8 cellular contexts compared by ENCODE assay signal in genomic region chr17:16363749-16364536, GRCh38. TPM values are rescaled to one million over a fixed set of nuclear protein-coding genes. Genes with fewer than 3 reads are reported as not detected.
DNase-seq lines count a peak whose midpoint lies in the region; ATAC-seq and TF ChIP-seq lines count a peak whose summit lies in the region.

No MANE protein-coding gene starts in this region.

- H3K9me3 Mint-ChIP-seq in natural killer cell treated with Interleukin-12 subunit alpha and Interleukin-12 subunit beta and Interleukin-15 and Interleukin-18, amount 100 ng/mL, for 72 hours, result no peaks in the 10 kb centered on the region

- no peaks in the 10 kb centered on the region for H3K9me2 ChIP-seq in OCI-LY7 (ENCODE audit: insufficient read depth, low read length)

- H3K4me1 Mint-ChIP-seq in natural killer cell treated with Interleukin-12 subunit alpha and Interleukin-12 subunit beta and Interleukin-15 and Interleukin-18, amount 100 ng/mL, for 72 hours (ENCODE audit: low read depth in 2 of 2), result peaks cover 0 to 3% of the 10 kb centered on the region in 2 donors

- ATAC-seq in GM18508 (IDR thresholded peaks at IDR 0.05; ENCODE audit: insufficient read depth, unreplicated experiment), result peak; percentile 61
- peak; percentile 81 to 84 for ATAC-seq in natural killer cell treated with Interleukin-12 subunit alpha and Interleukin-12 subunit beta and Interleukin-15 and Interleukin-18, amount 100 ng/mL, for 72 hours

- H3K27me3 Mint-ChIP-seq in natural killer cell treated with Interleukin-12 subunit alpha and Interleukin-12 subunit beta and Interleukin-15 and Interleukin-18, amount 100 ng/mL, for 72 hours, result no peaks in the 10 kb centered on the region

- H3K4me3 Mint-ChIP-seq in natural killer cell treated with Interleukin-12 subunit alpha and Interleukin-12 subunit beta and Interleukin-15 and Interleukin-18, amount 100 ng/mL, for 72 hours, result no peak overlapping the region

- CTCF ChIA-PET in A673 (lab: Charles Lee) (interaction anchor here (0.5 to 1.4 kb wide), 10 partner anchors 8 to 225 kb away, joined by 3 to 16 read pairs (median 6); partner anchors contain the start of genes CENPV and UBB), OCI-LY7 (lab: Charles Lee; ENCODE audit: unreplicated experiment) (interaction anchor here (1.0 to 1.7 kb wide), 7 partner anchors 9 to 157 kb away, joined by 3 to 9 read pairs (median 4); partner anchors contain the start of genes CENPV, TRPV2 and UBB)

- POLR2A ChIA-PET in A673 (lab: Charles Lee; ENCODE audit: low non-redundant PET) (interaction anchor here (0.6 kb wide), 1 partner anchor 17 kb away, joined by 5 read pairs; the partner anchor contains the start of gene UBB), OCI-LY7 (lab: Charles Lee) (interaction anchor here (0.5 to 1.4 kb wide), 5 partner anchors 11 to 210 kb away, joined by 3 to 5 read pairs (median 3); no protein-coding TSS in a partner anchor)

- H3K79me2 ChIP-seq in OCI-LY7 (ENCODE audit: insufficient read depth, low read depth, low read length), result no peaks in the 10 kb centered on the region

- no peak for TF ChIP-seq POLR2A in esophagus muscularis mucosa (IDR thresholded peaks at IDR 0.05; ENCODE audit: low read depth)
- TF ChIP-seq POLR2A in stomach (IDR thresholded peaks at IDR 0.05), result no peak

- DNase-seq in A673 (ENCODE audit: low spot score), result peak; percentile 83
- peak in 1 of 2 experiments; percentile 56 for DNase-seq in HL-60 (ENCODE audit: low read depth in 1 of 2, low spot score in 1 of 2)
- peak; percentile 87 for DNase-seq in OCI-LY7 (ENCODE audit: low spot score)
- peak; percentile 67 for DNase-seq in activated T-cell treated with anti-CD3 and anti-CD28 coated beads for 1 hour (ENCODE audit: low read depth)
- DNase-seq in esophagus muscularis mucosa (ENCODE audit: extremely low spot score), result peak; percentile 94
- peak; percentile 76 for DNase-seq in natural killer cell treated with Interleukin-12 subunit alpha and Interleukin-12 subunit beta and Interleukin-15 and Interleukin-18, amount 100 ng/mL, for 72 hours (ENCODE audit: low spot score)
- peak; percentile 84 for DNase-seq in stomach

- H3K27ac ChIP-seq in A673 (ENCODE audit: low read depth, low read length, poor library complexity, severe bottlenecking), result no peak overlapping the region
- H3K27ac ChIP-seq in HL-60 (replicated peaks), result no peak overlapping the region
- H3K27ac ChIP-seq in OCI-LY7 (ENCODE audit: low read depth, low read length, poor library complexity, severe bottlenecking), result no peak overlapping the region
- no peak overlapping the region for H3K27ac ChIP-seq in esophagus muscularis mucosa (replicated peaks in 1 of 4)
- peak overlapping the region in 3 of 5 donors; percentile 4 to 22 (median 18) for H3K27ac ChIP-seq in stomach

- H3K9me3 ChIP-seq in A673 (ENCODE audit: low read depth, low read length, poor library complexity, severe bottlenecking), result no peaks in the 10 kb centered on the region
- H3K9me3 ChIP-seq in OCI-LY7 (ENCODE audit: low read length), result no peaks in the 10 kb centered on the region
- H3K9me3 ChIP-seq in esophagus muscularis mucosa, result no peaks in the 10 kb centered on the region
- H3K9me3 ChIP-seq in stomach, result no peaks in the 10 kb centered on the region

- WGBS in esophagus muscularis mucosa, result 16% methylated on average over 6 of the region's 6 CpGs
- WGBS in stomach, 5 donors, result 4 to 8% (median 6%) methylated on average over 6 of the region's 6 CpGs

- no peak overlapping the region for H3K4me2 ChIP-seq in OCI-LY7 (ENCODE audit: low read length)

- no peaks in the 10 kb centered on the region for H3K36me3 ChIP-seq in A673 (ENCODE audit: insufficient read depth, low read length, poor library complexity, severe bottlenecking)
- no peaks in the 10 kb centered on the region for H3K36me3 ChIP-seq in OCI-LY7 (ENCODE audit: insufficient read depth, low read length)
- H3K36me3 ChIP-seq in esophagus muscularis mucosa, result no peaks in the 10 kb centered on the region
- H3K36me3 ChIP-seq in stomach, result no peaks in the 10 kb centered on the region

- H3K4me3 ChIP-seq in A673 (ENCODE audit: low read depth, low read length, poor library complexity, severe bottlenecking) (no peak overlapping the region), HL-60 (replicated peaks; ENCODE audit: insufficient read depth, low read length) (no peak overlapping the region), OCI-LY7 (ENCODE audit: low read depth, low read length, poor library complexity, severe bottlenecking) (no peak overlapping the region), esophagus muscularis mucosa (no peak overlapping the region), stomach (no peak overlapping the region)

- no TSS peak for BruUV-seq in A673 (replicated peaks; lab: Mats Ljungman, UMichigan)
- no TSS peak for BruUV-seq in OCI-LY7 (replicated peaks; lab: Mats Ljungman, UMichigan)

- intact Hi-C loops in A673 (cut with micrococcal nuclease; ENCODE audit: unreplicated experiment), result loop anchor here (1.0 kb wide), 1 partner anchor 157 kb away; no protein-coding TSS in a partner anchor
- intact Hi-C loops in OCI-LY7 (cut with micrococcal nuclease; ENCODE audit: unreplicated experiment), result loop anchor here (1.0 kb wide), 2 partner anchors 51 to 157 kb away; partner anchors contain the start of gene TRPV2
- intact Hi-C loops in esophagus muscularis mucosa (cut with DNase I), result loop anchor here (5.0 kb wide), 1 partner anchor 158 kb away; no protein-coding TSS in a partner anchor
- intact Hi-C loops in stomach (cut with DNase I; ENCODE audit: low total_unique reads), result loop anchor here (10.0 kb wide), 1 partner anchor 161 kb away; no protein-coding TSS in a partner anchor

- H3K27me3 ChIP-seq in A673 (replicated peaks; ENCODE audit: insufficient read depth, low read depth, low read length, poor library complexity) (no peaks in the 10 kb centered on the region), HL-60 (ENCODE audit: insufficient read depth, poor library complexity, severe bottlenecking) (no peaks in the 10 kb centered on the region), esophagus muscularis mucosa (no peaks in the 10 kb centered on the region), stomach (no peaks in the 10 kb centered on the region)

- no peaks in the 10 kb centered on the region for H3K36me3 Mint-ChIP-seq in natural killer cell treated with Interleukin-12 subunit alpha and Interleukin-12 subunit beta and Interleukin-15 and Interleukin-18, amount 100 ng/mL, for 72 hours

- TF ChIP-seq EP300 in esophagus muscularis mucosa (IDR thresholded peaks at IDR 0.05) (no peak), stomach (IDR thresholded peaks at IDR 0.05) (no peak)

- H4K20me1 ChIP-seq in OCI-LY7 (ENCODE audit: insufficient read depth, low read length), result no peaks in the 10 kb centered on the region

- no peak overlapping the region for H3K27ac Mint-ChIP-seq in natural killer cell treated with Interleukin-12 subunit alpha and Interleukin-12 subunit beta and Interleukin-15 and Interleukin-18, amount 100 ng/mL, for 72 hours

- TF ChIP-seq CTCF in A673 (conservative IDR thresholded peaks at IDR 0.05; ENCODE audit: low read depth, low read length) (peak; percentile 96), HL-60 (IDR thresholded peaks at IDR 0.05; ENCODE audit: insufficient read depth, low read length) (peak; percentile 61), OCI-LY7 (conservative IDR thresholded peaks at IDR 0.05; ENCODE audit: low read length) (peak; percentile 99), esophagus muscularis mucosa (IDR thresholded peaks at IDR 0.05) (peak; percentile 84 to 94 (median 85)), stomach (IDR thresholded peaks at IDR 0.05) (peak in 5 of 7 experiments; percentile 82 to 98 (median 93))

- H2AFZ ChIP-seq in OCI-LY7 (ENCODE audit: low read length), result peak overlapping the region; percentile 1; the same call in 1 of the 2 replicates

- H3K4me1 ChIP-seq in A673 (ENCODE audit: insufficient read depth, low read length, poor library complexity, severe bottlenecking) (no peaks in the 10 kb centered on the region), OCI-LY7 (ENCODE audit: insufficient read depth, low read length, poor library complexity, severe bottlenecking) (peaks cover 3% of the 10 kb centered on the region), esophagus muscularis mucosa (peaks cover 0 to 10% (median 3%) of the 10 kb centered on the region in 4 donors), stomach (peaks cover 0 to 9% (median 3%) of the 10 kb centered on the region in 4 donors)

RNA-seq across cellular contexts. Expression of gene CENPV, which starts 10.7 kb away (rescaled TPM):
- total RNA-seq in A673 (2021) (147 and 166 TPM in 2 replicates), OCI-LY7 (2022) (78.8 and 84.6 TPM in 2 replicates), esophagus muscularis mucosa (10 to 100 TPM in 2 of 4 donors, 1 to 10 TPM in 2; 4.2 to 10.9 (median 8.2) TPM), stomach (100 to 1,000 TPM in 1 of 5 donors, 10 to 100 TPM in 4; 24.5 to 324 (median 34.9) TPM)
- total RNA-seq in OCI-LY7 (2014; rRNA removed; shearing (Covaris generic)), result 71.9 and 77.3 TPM in 2 replicates
- total RNA-seq in natural killer cell treated with Interleukin-12 subunit alpha and Interleukin-12 subunit beta and Interleukin-15 and Interleukin-18, amount 100 ng/mL, for 72 hours, result 10 to 100 TPM; 24.7 to 71.1 TPM
- polyA plus RNA-seq in stomach, result 10 to 100 TPM; 32.1 to 41.5 (median 41.4) TPM

RNA-seq across cellular contexts. Expression of gene UBB, which starts 16.9 kb away (rescaled TPM):
- total RNA-seq in A673 (2021) (2,497 and 2,658 TPM in 2 replicates), OCI-LY7 (2022) (1,291 and 1,479 TPM in 2 replicates), esophagus muscularis mucosa (1,000 to 10,000 TPM in 2 of 4 donors, 100 to 1,000 TPM in 2; 713 to 1,130 (median 983) TPM), stomach (100 to 1,000 TPM; 621 to 929 (median 784) TPM)
- total RNA-seq in OCI-LY7 (2014; rRNA removed; shearing (Covaris generic)), result 2,854 and 2,972 TPM in 2 replicates
- total RNA-seq in natural killer cell treated with Interleukin-12 subunit alpha and Interleukin-12 subunit beta and Interleukin-15 and Interleukin-18, amount 100 ng/mL, for 72 hours, result 1,000 to 10,000 TPM; 1,085 to 1,889 TPM
- polyA plus RNA-seq in stomach, result 1,000 to 10,000 TPM in 2 of 3 donors, 100 to 1,000 TPM in 1; 969 to 2,679 (median 1,248) TPM

RNA-seq across cellular contexts. Expression of gene TRPV2, which starts 51.4 kb away (rescaled TPM):
- total RNA-seq in A673 (2021), result not detected in 2 replicates
- total RNA-seq in OCI-LY7 (2014; rRNA removed; shearing (Covaris generic)), result 10.5 and 15.4 TPM in 2 replicates
- total RNA-seq in OCI-LY7 (2022), result 4.9 and 5.3 TPM in 2 replicates
- total RNA-seq in esophagus muscularis mucosa, result 10 to 100 TPM; 11.3 to 19.1 (median 17.7) TPM
- 100 to 1,000 TPM in 1 of 2 donors, 10 to 100 TPM in 1; 83.8 to 125 TPM for total RNA-seq in natural killer cell treated with Interleukin-12 subunit alpha and Interleukin-12 subunit beta and Interleukin-15 and Interleukin-18, amount 100 ng/mL, for 72 hours
- 10 to 100 TPM in 1 of 5 donors, 1 to 10 TPM in 3, under 1 TPM in 1; 0.58 to 24.8 (median 4.5) TPM for total RNA-seq in stomach
- 1 to 10 TPM; 5.3 to 8.8 (median 6.4) TPM for polyA plus RNA-seq in stomach

Comparison
In these comparisons a context has a peak if more than half of its experiments do, and no peak if none do; other contexts are left out.
1. H3K27ac ChIP-seq: peak in stomach (3 of 5); none in A673 (single experiment), HL-60 (single experiment), OCI-LY7 (single experiment) and esophagus muscularis mucosa (0 of 4).
2. Peak in every context shown above with its lines, with median percentiles within 50 percentile points of each other: CTCF ChIP-seq.